2 cellular contexts compared by ENCODE assay signal in the genomic region with DNA sequence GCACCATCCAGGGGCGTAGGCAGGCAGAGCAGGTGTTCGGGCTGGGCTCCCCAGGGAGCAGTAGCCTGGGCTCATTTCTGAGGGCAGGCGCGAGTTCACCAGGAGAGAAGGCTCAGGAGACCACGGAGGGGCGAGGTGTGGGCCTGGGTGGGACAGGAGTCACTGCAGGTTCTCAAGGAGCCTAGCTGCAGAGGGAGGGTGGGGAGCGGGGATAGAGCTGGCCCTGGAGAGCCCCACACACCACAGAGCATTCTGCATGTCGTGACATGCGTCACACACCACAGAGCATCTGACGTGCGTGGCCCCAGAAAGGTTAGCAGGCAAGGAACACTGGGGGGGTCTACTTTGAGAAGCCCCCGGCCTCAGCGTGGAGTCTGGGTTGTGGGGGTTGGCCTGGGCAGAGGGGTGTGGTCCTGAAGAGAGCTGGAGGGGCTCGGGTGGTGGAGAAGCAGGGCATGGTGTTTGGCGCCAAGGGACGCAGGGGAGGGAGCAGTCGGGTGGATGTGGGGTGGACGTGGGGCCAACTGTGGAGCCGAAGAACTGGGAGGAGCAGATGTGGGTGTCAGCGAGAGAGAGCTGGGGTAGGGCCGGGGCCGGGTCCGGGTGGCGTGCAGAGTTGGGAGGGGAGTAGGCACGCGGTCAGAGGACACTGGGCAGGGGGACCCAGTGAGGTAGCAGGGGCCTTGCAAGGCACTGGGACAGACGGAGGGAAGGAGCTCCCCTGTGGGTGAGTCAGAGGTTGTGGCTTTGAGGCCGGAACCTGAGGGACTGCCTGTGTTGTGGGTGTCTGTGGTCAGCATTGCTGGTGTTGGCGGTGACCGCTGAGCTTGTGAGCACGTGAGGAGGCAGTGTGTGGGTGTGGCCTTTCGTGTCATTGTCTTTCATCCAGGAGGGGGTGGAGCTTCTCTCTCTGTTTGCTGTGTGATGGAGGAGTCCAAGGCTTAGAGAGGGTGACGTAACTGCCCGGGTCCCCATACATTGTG.
TF ChIP-seq lines count a peak whose summit lies in the region.

No MANE protein-coding gene starts in this region.

TF ChIP-seq in SK-N-SH treated with all-trans-retinoic acid at 6 μM for 48 hours, 23 proteins besides CTCF, POLR2A, EP300 and RAD21 (continued from another document):
- TF ChIP-seq, protein P1, sequence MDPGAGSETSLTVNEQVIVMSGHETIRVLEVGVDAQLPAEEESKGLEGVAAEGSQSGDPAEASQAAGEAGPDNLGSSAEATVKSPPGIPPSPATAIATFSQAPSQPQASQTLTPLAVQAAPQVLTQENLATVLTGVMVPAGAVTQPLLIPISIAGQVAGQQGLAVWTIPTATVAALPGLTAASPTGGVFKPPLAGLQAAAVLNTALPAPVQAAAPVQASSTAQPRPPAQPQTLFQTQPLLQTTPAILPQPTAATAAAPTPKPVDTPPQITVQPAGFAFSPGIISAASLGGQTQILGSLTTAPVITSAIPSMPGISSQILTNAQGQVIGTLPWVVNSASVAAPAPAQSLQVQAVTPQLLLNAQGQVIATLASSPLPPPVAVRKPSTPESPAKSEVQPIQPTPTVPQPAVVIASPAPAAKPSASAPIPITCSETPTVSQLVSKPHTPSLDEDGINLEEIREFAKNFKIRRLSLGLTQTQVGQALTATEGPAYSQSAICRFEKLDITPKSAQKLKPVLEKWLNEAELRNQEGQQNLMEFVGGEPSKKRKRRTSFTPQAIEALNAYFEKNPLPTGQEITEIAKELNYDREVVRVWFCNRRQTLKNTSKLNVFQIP (CRISPR knock-in tag; IDR thresholded peaks at IDR 0.05; ENCODE audit: borderline replicate concordance, low read depth), result no peak
- TF ChIP-seq BACH2 (CRISPR knock-in tag; IDR thresholded peaks at IDR 0.05; ENCODE audit: borderline replicate concordance), result no peak

TF ChIP-seq in SK-N-SH, 30 proteins besides CTCF, POLR2A, EP300 and RAD21 (continued from another document):
- TF ChIP-seq GABPA (IDR thresholded peaks at IDR 0.05; ENCODE audit: low read depth) (no peak), NFIC (IDR thresholded peaks at IDR 0.05; ENCODE audit: borderline replicate concordance) (no peak), FOXM1 (IDR thresholded peaks at IDR 0.05; ENCODE audit: low read depth) (no peak), CHD2 (IDR thresholded peaks at IDR 0.05; ENCODE audit: low read length, partially characterized antibody) (no peak)
